In the genomic region with DNA sequence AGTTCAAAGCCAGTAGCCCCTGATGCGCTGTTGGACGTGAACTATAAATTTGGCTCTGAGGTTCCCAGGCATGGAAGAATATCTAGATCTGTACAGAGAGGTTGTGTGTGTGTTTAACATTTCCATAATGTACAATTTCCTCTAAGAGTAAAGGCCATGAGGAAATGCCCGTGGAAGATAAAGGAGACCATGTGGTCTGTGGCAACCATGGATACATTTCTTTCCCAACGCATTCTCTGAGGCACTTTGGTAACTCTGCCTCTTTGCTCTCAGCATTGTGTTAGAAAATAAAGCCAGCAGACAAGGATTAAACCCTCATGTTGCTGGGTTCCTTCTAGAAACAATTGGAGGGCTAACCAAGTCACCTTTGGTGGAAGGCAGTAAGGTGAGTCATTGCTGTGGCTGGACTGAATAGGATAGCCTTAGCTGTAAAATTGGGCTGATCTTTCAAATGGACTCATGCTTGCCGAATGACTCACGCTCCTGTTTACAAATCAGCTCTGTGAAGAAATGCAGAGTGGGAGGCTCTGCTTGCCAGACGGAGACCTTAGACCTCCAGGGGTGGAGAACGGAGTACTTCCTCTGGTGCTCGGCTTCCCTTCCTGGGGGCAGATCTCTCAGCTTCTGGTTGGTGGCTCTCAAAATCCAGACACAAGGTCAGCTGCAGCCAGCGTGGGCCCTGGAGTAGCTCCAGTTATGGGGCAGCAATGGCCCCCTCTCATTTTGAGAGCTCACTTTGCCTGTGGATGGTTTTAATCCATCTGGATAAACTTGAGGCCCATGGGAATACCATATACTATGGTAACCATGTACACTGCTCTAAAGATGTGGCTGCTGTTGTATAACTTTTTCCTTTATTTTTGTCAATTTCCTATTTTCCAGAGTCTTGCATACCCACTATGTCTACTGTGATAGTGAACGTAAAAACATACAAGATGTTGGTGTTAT, we compare ENCODE assay signal across 9 cellular contexts.
A peak's percentile ranks its signal among the peaks of the same experiment; 100 is the strongest.
DNase-seq lines count a peak whose midpoint lies in the region; ATAC-seq and TF ChIP-seq lines count a peak whose summit lies in the region.
"Had no signal": no experiment of that assay in that cellular context is flagged by ENCODE, and none has a peak within 500 bp of the region (broad histone marks: within the 10 kb centered on the region; RNA-seq: fewer than 3 reads in every experiment).

No MANE protein-coding gene starts in this region.

- TF ChIP-seq CTCF in activated CD8-positive, alpha-beta T cell treated with anti-CD3 and anti-CD28 coated beads for 36 hours (IDR thresholded peaks at IDR 0.05), result no peak

- DNase-seq in activated CD8-positive, alpha-beta T cell treated with anti-CD3 and anti-CD28 coated beads for 36 hours, result peak; percentile 14
- no peak for DNase-seq in activated CD8-positive, alpha-beta T cell treated with anti-CD3 and anti-CD28 coated beads, Interleukin-2, amount 10 ng/mL, durations not matched to agents 7 days and 5 days
- DNase-seq in brain pericyte (ENCODE audit: low read depth, low spot score), result peak; percentile 88
- no peak for DNase-seq in left lobe of liver (ENCODE audit: low spot score)
- no peak for DNase-seq in medulla oblongata (ENCODE audit: extremely low spot score)
- DNase-seq in central memory CD4-positive, alpha-beta T cell, result no peak

- intact Hi-C loops in activated CD8-positive, alpha-beta T cell treated with anti-CD3 and anti-CD28 coated beads for 36 hours (cut with micrococcal nuclease), result no loop called here

- no peak for ATAC-seq in activated CD8-positive, alpha-beta T cell treated with anti-CD3 and anti-CD28 coated beads for 36 hours
- no peak for ATAC-seq in activated CD8-positive, alpha-beta T cell treated with anti-CD3 and anti-CD28 coated beads, Interleukin-2, amount 10 ng/mL, durations not matched to agents 7 days and 5 days
- ATAC-seq in left lobe of liver, result peak; percentile 71
- no peak for ATAC-seq in GM19397 (IDR thresholded peaks at IDR 0.05; ENCODE audit: unreplicated experiment)
- no peak for ATAC-seq in HG03460 (IDR thresholded peaks at IDR 0.05; ENCODE audit: unreplicated experiment)

- no peak overlapping the region for H3K4me3 Mint-ChIP-seq in activated CD8-positive, alpha-beta T cell treated with anti-CD3 and anti-CD28 coated beads for 36 hours
- no peak overlapping the region for H3K4me3 Mint-ChIP-seq in activated CD8-positive, alpha-beta T cell treated with anti-CD3 and anti-CD28 coated beads, Interleukin-2, amount 10 ng/mL, durations not matched to agents 7 days and 5 days
- H3K4me3 Mint-ChIP-seq: B cell had no signal

- H3K27me3 Mint-ChIP-seq in activated CD8-positive, alpha-beta T cell treated with anti-CD3 and anti-CD28 coated beads for 36 hours, result no peaks in the 10 kb centered on the region
- no peaks in the 10 kb centered on the region for H3K27me3 Mint-ChIP-seq in activated CD8-positive, alpha-beta T cell treated with anti-CD3 and anti-CD28 coated beads, Interleukin-2, amount 10 ng/mL, durations not matched to agents 7 days and 5 days (ENCODE audit: low read depth)
- H3K27me3 Mint-ChIP-seq: B cell had no signal

- POLR2A ChIA-PET in activated CD8-positive, alpha-beta T cell treated with anti-CD3 and anti-CD28 coated beads for 36 hours (lab: Charles Lee), result no interaction called here
- POLR2A ChIA-PET in activated CD8-positive, alpha-beta T cell treated with anti-CD3 and anti-CD28 coated beads, Interleukin-2, amount 10 ng/mL, durations not matched to agents 7 days and 5 days (lab: Charles Lee), result interaction anchor here (0.6 kb wide), 1 partner anchor 43 kb away, joined by 4 read pairs; no protein-coding TSS in a partner anchor

- H3K36me3 Mint-ChIP-seq in activated CD8-positive, alpha-beta T cell treated with anti-CD3 and anti-CD28 coated beads for 36 hours (ENCODE audit: low read depth), result no peaks in the 10 kb centered on the region
- no peaks in the 10 kb centered on the region for H3K36me3 Mint-ChIP-seq in activated CD8-positive, alpha-beta T cell treated with anti-CD3 and anti-CD28 coated beads, Interleukin-2, amount 10 ng/mL, durations not matched to agents 7 days and 5 days (ENCODE audit: low read depth)

- CTCF ChIA-PET in activated CD8-positive, alpha-beta T cell treated with anti-CD3 and anti-CD28 coated beads for 36 hours (lab: Charles Lee), result interaction anchor here (1.3 kb wide), 1 partner anchor 20 kb away, joined by 3 read pairs; no protein-coding TSS in a partner anchor
- CTCF ChIA-PET in activated CD8-positive, alpha-beta T cell treated with anti-CD3 and anti-CD28 coated beads, Interleukin-2, amount 10 ng/mL, durations not matched to agents 7 days and 5 days (lab: Charles Lee), result no interaction called here

- no peak overlapping the region for H3K27ac Mint-ChIP-seq in activated CD8-positive, alpha-beta T cell treated with anti-CD3 and anti-CD28 coated beads for 36 hours
- H3K27ac Mint-ChIP-seq in activated CD8-positive, alpha-beta T cell treated with anti-CD3 and anti-CD28 coated beads, Interleukin-2, amount 10 ng/mL, durations not matched to agents 7 days and 5 days, result no peak overlapping the region
- H3K27ac Mint-ChIP-seq: B cell had no signal

- H3K4me1 Mint-ChIP-seq in activated CD8-positive, alpha-beta T cell treated with anti-CD3 and anti-CD28 coated beads for 36 hours (ENCODE audit: low read depth), result no peaks in the 10 kb centered on the region
- no peaks in the 10 kb centered on the region for H3K4me1 Mint-ChIP-seq in activated CD8-positive, alpha-beta T cell treated with anti-CD3 and anti-CD28 coated beads, Interleukin-2, amount 10 ng/mL, durations not matched to agents 7 days and 5 days (ENCODE audit: low read depth)
- H3K4me1 Mint-ChIP-seq: B cell had no signal

- H3K9me3 Mint-ChIP-seq in activated CD8-positive, alpha-beta T cell treated with anti-CD3 and anti-CD28 coated beads for 36 hours, result no peaks in the 10 kb centered on the region
- no peaks in the 10 kb centered on the region for H3K9me3 Mint-ChIP-seq in activated CD8-positive, alpha-beta T cell treated with anti-CD3 and anti-CD28 coated beads, Interleukin-2, amount 10 ng/mL, durations not matched to agents 7 days and 5 days (ENCODE audit: insufficient read depth)

Comparison
In these comparisons a context has a peak if more than half of its experiments do, and no peak if none do; other contexts are left out.
1. DNase-seq: peak in activated CD8-positive, alpha-beta T cell treated with anti-CD3 and anti-CD28 coated beads for 36 hours (single experiment) and brain pericyte (single experiment); none in activated CD8-positive, alpha-beta T cell treated with anti-CD3 and anti-CD28 coated beads, Interleukin-2, amount 10 ng/mL, durations not matched to agents 7 days and 5 days (single experiment), left lobe of liver (single experiment), medulla oblongata (single experiment) and central memory CD4-positive, alpha-beta T cell (single experiment).